In genomic region chr17:45170976-45171337, GRCh38 we compare ENCODE assay signal across 7 cellular contexts. TPM values are rescaled to one million over a fixed set of nuclear protein-coding genes. Genes with fewer than 3 reads are reported as not detected.
DNase-seq lines count a peak whose midpoint lies in the region; ATAC-seq and TF ChIP-seq lines count a peak whose summit lies in the region.

No MANE protein-coding gene starts in this region.

- peak overlapping the region; percentile 63 for H3K27ac Mint-ChIP-seq in activated T-helper 1 cell treated with anti-CD3 and anti-CD28 coated beads, Interleukin-12 subunit alpha, Interleukin-12 subunit beta, Interleukin-2, Interleukin-4 antibody, amounts not matched to agents 30 ng/mL and 10 ng/mL and 1 ng/mL, durations not matched to agents 14 hours and 24 hours and 36 hours

- no peaks in the 10 kb centered on the region for H3K36me3 Mint-ChIP-seq in activated T-helper 1 cell treated with anti-CD3 and anti-CD28 coated beads, Interleukin-12 subunit alpha, Interleukin-12 subunit beta, Interleukin-2, Interleukin-4 antibody, amounts not matched to agents 30 ng/mL and 10 ng/mL and 1 ng/mL, durations not matched to agents 14 hours and 24 hours and 36 hours (ENCODE audit: low read depth)

- no peaks in the 10 kb centered on the region for H3K9me3 ChIP-seq in heart left ventricle

- peaks cover 0 to 8% (median 0%) of the 10 kb centered on the region in 9 donors for H3K36me3 ChIP-seq in heart left ventricle

- no peak for TF ChIP-seq POLR2A in heart left ventricle (IDR thresholded peaks at IDR 0.05)

- intact Hi-C loops in activated T-helper 1 cell treated with anti-CD3 and anti-CD28 coated beads, Interleukin-12 subunit alpha, Interleukin-12 subunit beta, Interleukin-2, Interleukin-4 antibody, amounts not matched to agents 30 ng/mL and 10 ng/mL and 1 ng/mL, durations not matched to agents 14 hours and 24 hours and 36 hours (cut with micrococcal nuclease), result no loop called here
- intact Hi-C loops in heart left ventricle (cut with DNase I), result no loop called here
- intact Hi-C loops in sciatic nerve (cut with DNase I), result no loop called here

- peaks cover 22% of the 10 kb centered on the region for H3K4me1 Mint-ChIP-seq in activated T-helper 1 cell treated with anti-CD3 and anti-CD28 coated beads, Interleukin-12 subunit alpha, Interleukin-12 subunit beta, Interleukin-2, Interleukin-4 antibody, amounts not matched to agents 30 ng/mL and 10 ng/mL and 1 ng/mL, durations not matched to agents 14 hours and 24 hours and 36 hours (ENCODE audit: low read depth)

- H3K4me3 Mint-ChIP-seq in activated T-helper 1 cell treated with anti-CD3 and anti-CD28 coated beads, Interleukin-12 subunit alpha, Interleukin-12 subunit beta, Interleukin-2, Interleukin-4 antibody, amounts not matched to agents 30 ng/mL and 10 ng/mL and 1 ng/mL, durations not matched to agents 14 hours and 24 hours and 36 hours, result no peak overlapping the region

- peak; percentile 98 for DNase-seq in HPDE6-E6E7 (ENCODE audit: extremely low spot score)
- no peak for DNase-seq in activated T-helper 1 cell treated with anti-CD3 and anti-CD28 coated beads, Interleukin-12 subunit alpha, Interleukin-12 subunit beta, Interleukin-2, Interleukin-4 antibody, amounts not matched to agents 30 ng/mL and 10 ng/mL and 1 ng/mL, durations not matched to agents 14 hours and 24 hours and 36 hours (ENCODE audit: low spot score)
- DNase-seq in heart left ventricle, result peak; percentile 53 to 84 (median 72)
- DNase-seq in sciatic nerve (ENCODE audit: low spot score), result peak; percentile 76
- no peak for DNase-seq in foreskin melanocyte
- DNase-seq in NCI-H2029 treated with DMSO at 0.1 percent for 48 hours (lab: John Stamatoyannopoulos, UW), result no peak
- no peak for DNase-seq in NCI-H345 treated with DMSO at 0.1 percent for 48 hours (lab: John Stamatoyannopoulos, UW; ENCODE audit: unreplicated experiment)

- WGBS in heart left ventricle, 4 donors, result 4 to 28% (median 23%) methylated on average over 3 to 4 of the region's 4 CpGs

- H3K27me3 ChIP-seq in heart left ventricle, result no peaks in the 10 kb centered on the region

- peak overlapping the region in 9 of 12 donors; percentile 6 to 43 (median 38) for H3K4me3 ChIP-seq in heart left ventricle

- ATAC-seq in heart left ventricle, result peak; percentile 45 to 85 (median 82)
- peak; percentile 87 for ATAC-seq in sciatic nerve

- no peaks in the 10 kb centered on the region for H3K9me3 Mint-ChIP-seq in activated T-helper 1 cell treated with anti-CD3 and anti-CD28 coated beads, Interleukin-12 subunit alpha, Interleukin-12 subunit beta, Interleukin-2, Interleukin-4 antibody, amounts not matched to agents 30 ng/mL and 10 ng/mL and 1 ng/mL, durations not matched to agents 14 hours and 24 hours and 36 hours

- peak overlapping the region; percentile 77 to 93 (median 84) for H3K27ac ChIP-seq in heart left ventricle

- no peak for TF ChIP-seq CTCF in heart left ventricle (IDR thresholded peaks at IDR 0.05)

- no peaks in the 10 kb centered on the region for H3K27me3 Mint-ChIP-seq in activated T-helper 1 cell treated with anti-CD3 and anti-CD28 coated beads, Interleukin-12 subunit alpha, Interleukin-12 subunit beta, Interleukin-2, Interleukin-4 antibody, amounts not matched to agents 30 ng/mL and 10 ng/mL and 1 ng/mL, durations not matched to agents 14 hours and 24 hours and 36 hours (ENCODE audit: insufficient read depth)

- H3K4me1 ChIP-seq in heart left ventricle, result peaks cover 0 to 38% (median 28%) of the 10 kb centered on the region in 12 donors

RNA-seq across cellular contexts. Expression of gene HEXIM2, which starts 9.3 kb away (rescaled TPM):
- 6.7 and 7.1 TPM in 2 replicates for total RNA-seq in activated T-helper 1 cell treated with anti-CD3 and anti-CD28 coated beads, Interleukin-12 subunit alpha, Interleukin-12 subunit beta, Interleukin-2, Interleukin-4 antibody, amounts not matched to agents 30 ng/mL and 10 ng/mL and 1 ng/mL, durations not matched to agents 14 hours and 24 hours and 36 hours
- 1 to 10 TPM; 3.9 to 7.5 (median 5.7) TPM for total RNA-seq in heart left ventricle
- polyA plus RNA-seq in heart left ventricle, result 1 to 10 TPM; 3.4 to 6.4 TPM
- total RNA-seq in sciatic nerve, result 6.8 TPM

RNA-seq across cellular contexts. Expression of gene HEXIM1, which starts 22.7 kb away (rescaled TPM):
- total RNA-seq in activated T-helper 1 cell treated with anti-CD3 and anti-CD28 coated beads, Interleukin-12 subunit alpha, Interleukin-12 subunit beta, Interleukin-2, Interleukin-4 antibody, amounts not matched to agents 30 ng/mL and 10 ng/mL and 1 ng/mL, durations not matched to agents 14 hours and 24 hours and 36 hours, result 65.9 and 67.9 TPM in 2 replicates
- total RNA-seq in heart left ventricle, result 10 to 100 TPM; 14.4 to 28.7 (median 22.5) TPM
- polyA plus RNA-seq in heart left ventricle, result 10 to 100 TPM; 11.9 to 12.4 TPM
- total RNA-seq in sciatic nerve, result 39.1 TPM

RNA-seq across cellular contexts. Expression of gene ACBD4, which starts 35.5 kb away (rescaled TPM):
- 11.3 and 12.5 TPM in 2 replicates for total RNA-seq in activated T-helper 1 cell treated with anti-CD3 and anti-CD28 coated beads, Interleukin-12 subunit alpha, Interleukin-12 subunit beta, Interleukin-2, Interleukin-4 antibody, amounts not matched to agents 30 ng/mL and 10 ng/mL and 1 ng/mL, durations not matched to agents 14 hours and 24 hours and 36 hours
- total RNA-seq in heart left ventricle (1 to 10 TPM; 4.1 to 9.8 (median 6.3) TPM), sciatic nerve (26.4 TPM)
- polyA plus RNA-seq in heart left ventricle, result 1 to 10 TPM; 3.3 to 8.8 TPM

RNA-seq across cellular contexts. Expression of gene PLCD3, which starts 38.6 kb away (rescaled TPM):
- 2.4 and 4.3 TPM in 2 replicates for total RNA-seq in activated T-helper 1 cell treated with anti-CD3 and anti-CD28 coated beads, Interleukin-12 subunit alpha, Interleukin-12 subunit beta, Interleukin-2, Interleukin-4 antibody, amounts not matched to agents 30 ng/mL and 10 ng/mL and 1 ng/mL, durations not matched to agents 14 hours and 24 hours and 36 hours
- total RNA-seq in heart left ventricle (100 to 1,000 TPM; 102 to 207 (median 123) TPM), sciatic nerve (79.4 TPM)
- polyA plus RNA-seq in heart left ventricle, result 100 to 1,000 TPM in 1 of 2 donors, 10 to 100 TPM in 1; 92.8 to 105 TPM

RNA-seq across cellular contexts. Expression of gene FMNL1, which starts 50.7 kb away (rescaled TPM):
- 363 and 374 TPM in 2 replicates for total RNA-seq in activated T-helper 1 cell treated with anti-CD3 and anti-CD28 coated beads, Interleukin-12 subunit alpha, Interleukin-12 subunit beta, Interleukin-2, Interleukin-4 antibody, amounts not matched to agents 30 ng/mL and 10 ng/mL and 1 ng/mL, durations not matched to agents 14 hours and 24 hours and 36 hours
- 10 to 100 TPM in 5 of 9 donors, 1 to 10 TPM in 4; 6.4 to 52.8 (median 10.3) TPM for total RNA-seq in heart left ventricle
- 1 to 10 TPM; 5.4 to 7.8 TPM for polyA plus RNA-seq in heart left ventricle
- 39.6 TPM for total RNA-seq in sciatic nerve

Comparison
In these comparisons a context has a peak if more than half of its experiments do, and no peak if none do; other contexts are left out.
1. DNase-seq: peak in HPDE6-E6E7 (single experiment), heart left ventricle (5 of 5) and sciatic nerve (single experiment); none in activated T-helper 1 cell treated with anti-CD3 and anti-CD28 coated beads, Interleukin-12 subunit alpha, Interleukin-12 subunit beta, Interleukin-2, Interleukin-4 antibody, amounts not matched to agents 30 ng/mL and 10 ng/mL and 1 ng/mL, durations not matched to agents 14 hours and 24 hours and 36 hours (single experiment), foreskin melanocyte (single experiment), NCI-H2029 treated with DMSO at 0.1 percent for 48 hours (single experiment) and NCI-H345 treated with DMSO at 0.1 percent for 48 hours (single experiment).